In genomic region chr11:16395601-16396000, GRCh38 we compare ENCODE assay signal across 15 cellular contexts. TPM values are rescaled to one million over a fixed set of nuclear protein-coding genes. Genes with fewer than 3 reads are reported as not detected.
"Had no signal": no experiment of that assay in that cellular context is flagged by ENCODE, and none has a peak within 500 bp of the region (broad histone marks: within the 10 kb centered on the region; RNA-seq: fewer than 3 reads in every experiment).

No MANE protein-coding gene starts in this region.

- H3K27ac ChIP-seq: colonic mucosa, heart left ventricle, neutrophil, sigmoid colon, SJCRH30, thoracic aorta had no signal

- H3K27ac Mint-ChIP-seq: activated naive CD4-positive, alpha-beta T cell treated with anti-CD3 and anti-CD28 coated beads for 36 hours; activated T-helper 2 cell treated with anti-CD3 and anti-CD28 coated beads, Interferon-gamma antibody, Interleukin-2, Interleukin-4, amounts not matched to agents 10 μg/mL and 5 μg/mL and 100 μg/mL, durations not matched to agents 14 hours and 24 hours and 36 hours; naive thymus-derived CD8-positive, alpha-beta T cell; stimulated activated effector memory CD8-positive, alpha-beta T cell treated with anti-CD3 and anti-CD28 coated beads, Interleukin-12 subunit alpha, Interleukin-12 subunit beta, amount 100 ng/mL, for 72 hours had no signal

- H3K4me3 Mint-ChIP-seq: activated naive CD4-positive, alpha-beta T cell treated with anti-CD3 and anti-CD28 coated beads for 36 hours; naive thymus-derived CD8-positive, alpha-beta T cell; stimulated activated effector memory CD8-positive, alpha-beta T cell treated with anti-CD3 and anti-CD28 coated beads, Interleukin-12 subunit alpha, Interleukin-12 subunit beta, amount 100 ng/mL, for 72 hours had no signal

- H3K4me1 ChIP-seq: colonic mucosa, sigmoid colon, SJCRH30 had no signal

- H3K27me3 Mint-ChIP-seq: naive thymus-derived CD8-positive, alpha-beta T cell had no signal

- DNase-seq: activated naive CD4-positive, alpha-beta T cell treated with anti-CD3 and anti-CD28 coated beads for 36 hours; colonic mucosa; effector CD8-positive, alpha-beta T cell; foreskin melanocyte; heart left ventricle; naive thymus-derived CD8-positive, alpha-beta T cell; posterior cingulate gyrus; sigmoid colon; SJCRH30; stimulated activated CD4-positive, alpha-beta T cell treated with anti-CD3 and anti-CD28 coated beads, Interleukin-12 subunit alpha, Interleukin-12 subunit beta, amount 100 ng/mL, for 4 hours had no signal

- H3K27me3 ChIP-seq: colonic mucosa, heart left ventricle, neutrophil, sigmoid colon, SJCRH30 had no signal

- H3K4me1 Mint-ChIP-seq: naive thymus-derived CD8-positive, alpha-beta T cell; stimulated activated effector memory CD8-positive, alpha-beta T cell treated with anti-CD3 and anti-CD28 coated beads, Interleukin-12 subunit alpha, Interleukin-12 subunit beta, amount 100 ng/mL, for 72 hours had no signal

- H3K9me3 ChIP-seq: colonic mucosa, heart left ventricle, neutrophil, sigmoid colon, SJCRH30, thoracic aorta had no signal

- ATAC-seq: heart left ventricle; naive thymus-derived CD8-positive, alpha-beta T cell; stimulated activated effector memory CD8-positive, alpha-beta T cell treated with anti-CD3 and anti-CD28 coated beads, Interleukin-12 subunit alpha, Interleukin-12 subunit beta, amount 100 ng/mL, for 72 hours had no signal

- H3K36me3 Mint-ChIP-seq: stimulated activated effector memory CD8-positive, alpha-beta T cell treated with anti-CD3 and anti-CD28 coated beads, Interleukin-12 subunit alpha, Interleukin-12 subunit beta, amount 100 ng/mL, for 72 hours had no signal

- H3K4me3 ChIP-seq: colonic mucosa, heart left ventricle, sigmoid colon, SJCRH30, thoracic aorta had no signal

- H3K36me3 ChIP-seq: colonic mucosa, heart left ventricle, neutrophil, sigmoid colon, SJCRH30, thoracic aorta had no signal

RNA-seq across cellular contexts. Expression of gene SOX6, which starts 39.3 kb away (rescaled TPM):
- total RNA-seq: activated naive CD4-positive, alpha-beta T cell treated with anti-CD3 and anti-CD28 coated beads for 36 hours; naive thymus-derived CD8-positive, alpha-beta T cell; T-helper 2 cell treated with Interferon-gamma antibody and Interleukin-4, amounts not matched to agents 100 ng/mL and 5 ng/mL, for 36 hours had no signal
